8 cellular contexts compared by ENCODE assay signal in the genomic region with DNA sequence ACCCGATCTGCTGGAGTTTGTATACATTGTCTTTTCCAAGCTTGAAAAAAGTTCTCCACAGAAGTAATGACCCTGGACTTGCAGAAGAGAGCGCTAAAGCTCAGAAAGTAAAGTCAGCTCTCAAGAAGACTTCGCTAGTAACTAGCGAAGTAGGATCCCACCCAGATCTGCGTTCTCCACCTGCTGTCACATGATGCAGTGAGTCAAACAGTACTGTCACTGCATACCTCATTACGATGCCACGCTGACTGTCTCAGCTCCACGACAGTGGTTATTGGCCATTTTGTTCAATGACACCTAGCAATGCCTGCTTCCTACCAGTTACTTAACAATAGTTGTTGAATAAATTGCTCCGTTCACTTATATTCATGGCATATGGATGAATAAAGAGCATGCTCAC. TPM values are rescaled to one million over a fixed set of nuclear protein-coding genes. Genes with fewer than 3 reads are reported as not detected.
A peak's percentile ranks its signal among the peaks of the same experiment; 100 is the strongest.
DNase-seq lines count a peak whose midpoint lies in the region; ATAC-seq and TF ChIP-seq lines count a peak whose summit lies in the region.

No MANE protein-coding gene starts in this region.

- H4K20me1 ChIP-seq in H9 (ENCODE audit: control insufficient read depth, insufficient read depth, insufficient read length) = no peaks in the 10 kb centered on the region
- H4K20me1 ChIP-seq in neural progenitor cell (ENCODE audit: low read depth) = no peaks in the 10 kb centered on the region

- H2AK5ac ChIP-seq in H9 (ENCODE audit: insufficient read length, low read length) = no peak overlapping the region

- no peak overlapping the region for H3K14ac ChIP-seq in H9 (ENCODE audit: insufficient read depth, low read length)

- H2BK12ac ChIP-seq in H9 (ENCODE audit: insufficient read length, low read depth, low read length) = no peak overlapping the region

- H3K4me3 Mint-ChIP-seq in H9 (no peak overlapping the region), T-cell (no peak overlapping the region), neural progenitor cell (peak overlapping the region; percentile 11)

- POLR2A ChIA-PET in T-cell (lab: Charles Lee) = no interaction called here

- no peaks in the 10 kb centered on the region for H3K36me3 ChIP-seq in esophagus squamous epithelium
- H3K36me3 ChIP-seq in neural progenitor cell = no peaks in the 10 kb centered on the region

- H3T11ph ChIP-seq in H9 (ENCODE audit: low read length) = no peak overlapping the region

- no peak overlapping the region for H3K4me3 ChIP-seq in NB4 (ENCODE audit: low read depth, low read length)
- peak overlapping the region in 1 of 4 donors; percentile 35 for H3K4me3 ChIP-seq in esophagus squamous epithelium
- no peak overlapping the region for H3K4me3 ChIP-seq in neural progenitor cell

- WGBS in H9 (ENCODE audit: extremely low coverage, insufficient read length, low lambda C conversion rate) = no CpG with 5 or more reads among the region's 9 CpGs
- 2 to 7% methylated on average over 9 of the region's 9 CpGs for WGBS in esophagus squamous epithelium, 2 donors

- H3K23me2 ChIP-seq in H9 (ENCODE audit: insufficient read length, low read depth, low read length, poor library complexity, severe bottlenecking) = no peaks in the 10 kb centered on the region

- no peak overlapping the region for H4K5ac ChIP-seq in H9 (ENCODE audit: insufficient read length, low read depth, low read length)

- TF ChIP-seq POLR2A in NB4 (IDR thresholded peaks at IDR 0.05; ENCODE audit: extremely low read depth, insufficient read length) = no peak
- TF ChIP-seq POLR2A in esophagus squamous epithelium (IDR thresholded peaks at IDR 0.05) = no peak

- ATAC-seq in activated CD4-positive, CD25-positive, alpha-beta regulatory T cell treated with anti-CD3 and anti-CD28 coated beads, Interleukin-2, amount 50 U/mL, for 24 hours = peak; percentile 73 to 85
- ATAC-seq in T-cell (replicated peaks in 1 of 4) = peak; percentile 7 to 64 (median 54)

- no peaks in the 10 kb centered on the region for H3K79me2 ChIP-seq in H9 (ENCODE audit: insufficient read depth, low read length)
- no peaks in the 10 kb centered on the region for H3K79me2 ChIP-seq in neural progenitor cell (ENCODE audit: low read depth)

- TF ChIP-seq CTCF in H9 (conservative IDR thresholded peaks at IDR 0.05) (peak; percentile 74), NB4 (IDR thresholded peaks at IDR 0.05; ENCODE audit: low read depth, low read length) (peak; percentile 61), esophagus squamous epithelium (IDR thresholded peaks at IDR 0.05) (peak in 5 of 6 experiments; percentile 44 to 78 (median 55)), neural progenitor cell (IDR thresholded peaks at IDR 0.05) (peak; percentile 58)

- intact Hi-C loops in esophagus squamous epithelium (cut with DNase I) = no loop called here

- no peak overlapping the region for H3K18ac ChIP-seq in H9 (ENCODE audit: insufficient read length, low read depth, low read length)

- H3K79me1 ChIP-seq in H9 (ENCODE audit: insufficient read depth, low read depth, low read length, poor library complexity, severe bottlenecking) = no peaks in the 10 kb centered on the region

- peaks cover 18% of the 10 kb centered on the region for H3K27me3 Mint-ChIP-seq in H9 (ENCODE audit: low read depth)
- peaks cover 42 to 58% of the 10 kb centered on the region in 2 donors for H3K27me3 Mint-ChIP-seq in T-cell
- peaks cover 5% of the 10 kb centered on the region for H3K27me3 Mint-ChIP-seq in neural progenitor cell (ENCODE audit: insufficient read depth, low read depth)

- H3K9ac ChIP-seq in H9 (ENCODE audit: extremely low read depth, insufficient read length, low read length) = no peak overlapping the region
- no peak overlapping the region for H3K9ac ChIP-seq in neural progenitor cell

- H2BK120ac ChIP-seq in H9 (ENCODE audit: low read depth, low read length, poor library complexity, severe bottlenecking) = no peak overlapping the region

- no peak overlapping the region for H4K8ac ChIP-seq in H9 (replicated peaks; ENCODE audit: insufficient read length, low read depth, low read length)

- H2BK20ac ChIP-seq in H9 (ENCODE audit: low read depth, low read length, poor library complexity, severe bottlenecking) = no peak overlapping the region

- H3K4me1 ChIP-seq in H9 (ENCODE audit: insufficient read depth, low read length) (no peaks in the 10 kb centered on the region), esophagus squamous epithelium (peaks cover 0 to 16% (median 2%) of the 10 kb centered on the region in 3 donors), neural progenitor cell (no peaks in the 10 kb centered on the region)

- H2BK15ac ChIP-seq in H9 (ENCODE audit: low read depth, low read length) = no peak overlapping the region

- H3K56ac ChIP-seq in H9 (ENCODE audit: insufficient read length, low read depth, low read length) = no peak overlapping the region

- no peak overlapping the region for H2BK5ac ChIP-seq in H9 (ENCODE audit: insufficient read length, low read length)

- H3K27ac Mint-ChIP-seq in H9 = no peak overlapping the region
- no peak overlapping the region for H3K27ac Mint-ChIP-seq in T-cell
- H3K27ac Mint-ChIP-seq in neural progenitor cell = no peak overlapping the region

- peaks cover 8 to 9% of the 10 kb centered on the region in 2 experiments; a peak in 3 of 4 replicates for H3K4me1 Mint-ChIP-seq in H9
- peaks cover 5 to 6% (median 5%) of the 10 kb centered on the region in 3 donors for H3K4me1 Mint-ChIP-seq in T-cell
- peaks cover 11% of the 10 kb centered on the region for H3K4me1 Mint-ChIP-seq in neural progenitor cell

- no peak overlapping the region for H2AFZ ChIP-seq in H9 (ENCODE audit: low read length)
- H2AFZ ChIP-seq in neural progenitor cell (replicated peaks) = no peak overlapping the region

- H3K4ac ChIP-seq in H9 (ENCODE audit: low read depth, low read length) = no peak overlapping the region

- H3K4me2 ChIP-seq in H9 (ENCODE audit: insufficient read depth, insufficient read length, low read length) = no peak overlapping the region
- H3K4me2 ChIP-seq in neural progenitor cell = no peak overlapping the region

- H3K36me3 Mint-ChIP-seq in H9 (ENCODE audit: insufficient read depth in 1 of 3, low read depth in 3 of 3) = no peaks in the 10 kb centered on the region
- no peaks in the 10 kb centered on the region for H3K36me3 Mint-ChIP-seq in T-cell
- no peaks in the 10 kb centered on the region for H3K36me3 Mint-ChIP-seq in neural progenitor cell

- no peaks in the 10 kb centered on the region for H3K27me3 ChIP-seq in H9 (ENCODE audit: insufficient read depth, low read length)
- H3K27me3 ChIP-seq in esophagus squamous epithelium = no peaks in the 10 kb centered on the region
- peaks cover 6% of the 10 kb centered on the region for H3K27me3 ChIP-seq in neural progenitor cell

- CTCF ChIA-PET in T-cell (lab: Charles Lee) = interaction anchor here in 1 of 2 donors (0.5 to 1.1 kb wide), 2 partner anchors 466 to 467 kb away, joined by 3 to 8 read pairs; no protein-coding TSS in a partner anchor

- H3K23ac ChIP-seq in H9 (ENCODE audit: insufficient read length, low read depth, low read length) = no peak overlapping the region

- no peaks in the 10 kb centered on the region for H3F3A ChIP-seq in neural progenitor cell (ENCODE audit: low read depth)

- H3K9me3 Mint-ChIP-seq in H9 = no peaks in the 10 kb centered on the region; a peak in 1 of 5 replicates
- no peaks in the 10 kb centered on the region for H3K9me3 Mint-ChIP-seq in T-cell
- H3K9me3 Mint-ChIP-seq in neural progenitor cell = no peaks in the 10 kb centered on the region

- H3K27ac ChIP-seq in H9 (ENCODE audit: insufficient read length, low read depth, low read length) (no peak overlapping the region), esophagus squamous epithelium (no peak overlapping the region), neural progenitor cell (no peak overlapping the region)

- no peak overlapping the region for H4K91ac ChIP-seq in H9 (ENCODE audit: insufficient read length, low read depth, low read length)

- DNase-seq in activated CD4-positive, CD25-positive, alpha-beta regulatory T cell (lab: John Stamatoyannopoulos, UW) = no peak
- DNase-seq in H9 = peak; percentile 72
- DNase-seq in NB4 (ENCODE audit: low read depth) = peak; percentile 69
- peak in 1 of 34 experiments; percentile 1 for DNase-seq in T-cell
- DNase-seq in esophagus squamous epithelium (lab: John Stamatoyannopoulos, UW) = no peak
- peak; percentile 68 for DNase-seq in neural progenitor cell (ENCODE audit: low spot score)
- no peak for DNase-seq in NCI-H2081 treated with DMSO at 0.1 percent for 48 hours (lab: John Stamatoyannopoulos, UW)

- H3K9me3 ChIP-seq in H9 (ENCODE audit: control insufficient read depth, low read depth, low read length) = no peaks in the 10 kb centered on the region
- no peaks in the 10 kb centered on the region for H3K9me3 ChIP-seq in esophagus squamous epithelium
- no peaks in the 10 kb centered on the region for H3K9me3 ChIP-seq in neural progenitor cell (ENCODE audit: low read depth)

RNA-seq across cellular contexts. Expression of gene SEC61G, which starts 29.7 kb away (rescaled TPM):
- total RNA-seq in H9 (2021) (176 and 177 TPM in 2 replicates), T-cell (10 to 100 TPM; 42.7 to 65.1 (median 62.1) TPM), esophagus squamous epithelium (100 to 1,000 TPM; 122 to 429 (median 309) TPM), neural progenitor cell (ENCODE audit: low replicate concordance) (516 and 966 TPM in 2 replicates)

Comparison
In these comparisons a context has a peak if more than half of its experiments do, and no peak if none do; other contexts are left out.
1. DNase-seq: peak in H9 (single experiment), NB4 (single experiment) and neural progenitor cell (single experiment); none in activated CD4-positive, CD25-positive, alpha-beta regulatory T cell (0 of 4), esophagus squamous epithelium (single experiment) and NCI-H2081 treated with DMSO at 0.1 percent for 48 hours (single experiment).
2. Peak in every context shown above with its lines, with median percentiles within 50 percentile points of each other: CTCF ChIP-seq.